In genomic region chr5:56145106-56145505, GRCh38 we compare ENCODE assay signal across 25 cellular contexts.
DNase-seq lines count a peak whose midpoint lies in the region; ATAC-seq and TF ChIP-seq lines count a peak whose summit lies in the region.
"Had no signal": no experiment of that assay in that cellular context is flagged by ENCODE, and none has a peak within 500 bp of the region (broad histone marks: within the 10 kb centered on the region; RNA-seq: fewer than 3 reads in every experiment).

No MANE protein-coding gene starts in this region.

- H3K27me3 ChIP-seq in CD4-positive, alpha-beta memory T cell (ENCODE audit: insufficient read depth, low read length): no peaks in the 10 kb centered on the region
- H3K27me3 ChIP-seq in GM23338 (ENCODE audit: insufficient read depth): no peaks in the 10 kb centered on the region
- H3K27me3 ChIP-seq: esophagus squamous epithelium had no signal

- POLR2A ChIA-PET in CD4-positive, alpha-beta memory T cell (lab: Charles Lee; ENCODE audit: partially characterized antibody): interaction anchor here (0.8 to 1.8 kb wide), 4 partner anchors 28 to 150 kb away, joined by 3 to 7 read pairs (median 6); partner anchors contain the start of gene IL6ST
- POLR2A ChIA-PET in T-cell (lab: Charles Lee): interaction anchor here (0.5 to 0.7 kb wide), 3 partner anchors 24 to 767 kb away, joined by 4 to 7 read pairs (median 4); no protein-coding TSS in a partner anchor

- H3K4me1 Mint-ChIP-seq in CD4-positive, alpha-beta memory T cell: peaks cover 47 to 66% (median 52%) of the 10 kb centered on the region in 4 donors
- H3K4me1 Mint-ChIP-seq in GM23338: no peaks in the 10 kb centered on the region
- H3K4me1 Mint-ChIP-seq in T-cell: peaks cover 71 to 73% (median 72%) of the 10 kb centered on the region in 3 donors

- H3K4me2 ChIP-seq in GM23338: no peak overlapping the region

- no peaks in the 10 kb centered on the region for H3K27me3 Mint-ChIP-seq in CD4-positive, alpha-beta memory T cell
- H3K27me3 Mint-ChIP-seq in GM23338 (ENCODE audit: insufficient read depth, low read depth, poor library complexity) (no peaks in the 10 kb centered on the region), T-cell (no peaks in the 10 kb centered on the region)
- H3K27me3 Mint-ChIP-seq: activated CD4-positive, alpha-beta T cell treated with anti-CD3 and anti-CD28 coated beads, Interleukin-2, amount 10 ng/mL, durations not matched to agents 7 days and 5 days had no signal

- no peaks in the 10 kb centered on the region for H3K9me2 ChIP-seq in GM23338 (ENCODE audit: insufficient read depth)

- ATAC-seq in GM23338 (no peak), T-cell (replicated peaks in 1 of 4) (no peak), GM18505 (IDR thresholded peaks at IDR 0.05; ENCODE audit: unreplicated experiment) (no peak)
- ATAC-seq: left cardiac atrium; stimulated activated naive B cell treated with anti-CD40 and anti-IgM and Interleukin-4, amounts not matched to agents 10 μg/mL and 1 μg/mL and 100 μg/mL, for 72 hours had no signal

- peaks cover 71% of the 10 kb centered on the region for H3K4me1 ChIP-seq in CD4-positive, alpha-beta memory T cell (ENCODE audit: insufficient read depth, low read length)
- H3K4me1 ChIP-seq in GM23338 (ENCODE audit: insufficient read depth): no peaks in the 10 kb centered on the region
- H3K4me1 ChIP-seq: esophagus squamous epithelium, tibial artery had no signal

- no peaks in the 10 kb centered on the region for H3K9me3 ChIP-seq in CD4-positive, alpha-beta memory T cell (ENCODE audit: control insufficient read depth in 1 of 2, low read length in 2 of 2)
- H3K9me3 ChIP-seq: esophagus squamous epithelium, tibial artery had no signal

- H3K36me3 ChIP-seq in CD4-positive, alpha-beta memory T cell (ENCODE audit: insufficient read depth, low read length): no peaks in the 10 kb centered on the region
- no peaks in the 10 kb centered on the region for H3K36me3 ChIP-seq in GM23338 (ENCODE audit: insufficient read depth)
- H3K36me3 ChIP-seq: esophagus squamous epithelium, tibial artery had no signal

- H3F3A ChIP-seq in GM23338 (replicated peaks; ENCODE audit: low read depth): no peaks in the 10 kb centered on the region

- H3K4me3 Mint-ChIP-seq in CD4-positive, alpha-beta memory T cell: no peak overlapping the region
- no peak overlapping the region for H3K4me3 Mint-ChIP-seq in GM23338
- peak overlapping the region in 1 of 3 donors; percentile 3 for H3K4me3 Mint-ChIP-seq in T-cell
- H3K4me3 Mint-ChIP-seq: activated CD4-positive, alpha-beta T cell treated with anti-CD3 and anti-CD28 coated beads, Interleukin-2, amount 10 ng/mL, durations not matched to agents 7 days and 5 days; H9; nephron progenitor cell; stimulated activated naive B cell treated with anti-CD40 and anti-IgM and Interleukin-4, amounts not matched to agents 10 μg/mL and 1 μg/mL and 100 μg/mL, for 72 hours had no signal

- intact Hi-C loops in CD4-positive, alpha-beta memory T cell (cut with micrococcal nuclease): loop anchor here (5.0 kb wide), 2 partner anchors 43 to 153 kb away; partner anchors contain the start of gene IL6ST

- no peaks in the 10 kb centered on the region for H3K36me3 Mint-ChIP-seq in CD4-positive, alpha-beta memory T cell
- no peaks in the 10 kb centered on the region for H3K36me3 Mint-ChIP-seq in GM23338 (ENCODE audit: low read depth)
- H3K36me3 Mint-ChIP-seq in T-cell: peaks cover 5% of the 10 kb centered on the region
- H3K36me3 Mint-ChIP-seq: stimulated activated naive B cell treated with anti-CD40 and anti-IgM and Interleukin-4, amounts not matched to agents 10 μg/mL and 1 μg/mL and 100 μg/mL, for 72 hours had no signal

- no peak overlapping the region for H3K4me3 ChIP-seq in CD4-positive, alpha-beta memory T cell (ENCODE audit: low read length in 2 of 2)
- H3K4me3 ChIP-seq in GM23338: no peak overlapping the region
- H3K4me3 ChIP-seq: esophagus squamous epithelium, tibial artery had no signal

- DNase-seq in CD4-positive, alpha-beta memory T cell: no peak
- DNase-seq in GM23338 (ENCODE audit: low spot score) (no peak), T-cell (no peak), mucosa of gallbladder (ENCODE audit: low spot score) (peak; percentile 28), NCI-H510A treated with DMSO at 0.1 percent for 48 hours (lab: John Stamatoyannopoulos, UW) (no peak), HCEC 1CT (no peak)
- DNase-seq: activated CD4-positive, alpha-beta T cell treated with anti-CD3 and anti-CD28 coated beads, Interleukin-2, amount 10 ng/mL, durations not matched to agents 7 days and 5 days; activated CD8-positive, alpha-beta memory T cell treated with anti-CD3 and anti-CD28 coated beads, Interleukin-2, amount 50 U/mL, for 48 hours; activated effector memory CD4-positive, alpha-beta T cell treated with anti-CD3 and anti-CD28 coated beads, Interleukin-2, amount 50 U/mL, for 16 hours; amniotic stem cell; caudate nucleus; DMS79 treated with DMSO at 0.1 percent for 48 hours; esophagus squamous epithelium; H9; left cardiac atrium; NCI-H1417 treated with DMSO at 0.1 percent for 48 hours; NCI-H526; nephron progenitor cell; posterior cingulate gyrus; SHP77 treated with DMSO at 0.1 percent for 48 hours; stimulated activated CD4-positive, alpha-beta T cell treated with anti-CD3 and anti-CD28 coated beads, Interleukin-1b, Interleukin-23, amount 100 ng/mL, for 48 hours; stimulated activated naive B cell treated with anti-CD40 and anti-IgM and Interleukin-4, amounts not matched to agents 10 μg/mL and 1 μg/mL and 100 μg/mL, for 72 hours; T-helper 1 cell; tibial artery had no signal

- H3K9me3 Mint-ChIP-seq in CD4-positive, alpha-beta memory T cell: no peaks in the 10 kb centered on the region
- H3K9me3 Mint-ChIP-seq in GM23338 (no peaks in the 10 kb centered on the region; the same call in 2 of the 3 replicates), T-cell (no peaks in the 10 kb centered on the region)
- H3K9me3 Mint-ChIP-seq: H9; nephron progenitor cell; stimulated activated naive B cell treated with anti-CD40 and anti-IgM and Interleukin-4, amounts not matched to agents 10 μg/mL and 1 μg/mL and 100 μg/mL, for 72 hours had no signal

- CTCF ChIA-PET in CD4-positive, alpha-beta memory T cell (lab: Charles Lee; ENCODE audit: partially characterized antibody): interaction anchor here (0.8 to 1.7 kb wide), 6 partner anchors 10 to 123 kb away, joined by 3 to 6 read pairs (median 4); no protein-coding TSS in a partner anchor
- CTCF ChIA-PET in T-cell (lab: Charles Lee): interaction anchor here (0.6 to 1.1 kb wide), 3 partner anchors 19 to 167 kb away, joined by 3 to 4 read pairs (median 3); no protein-coding TSS in a partner anchor

- H3K79me2 ChIP-seq in GM23338 (replicated peaks; ENCODE audit: insufficient read depth): no peaks in the 10 kb centered on the region

- peak overlapping the region in 5 of 7 donors; percentile 8 to 53 (median 36) for H3K27ac Mint-ChIP-seq in CD4-positive, alpha-beta memory T cell
- H3K27ac Mint-ChIP-seq in GM23338 (no peak overlapping the region), T-cell (peak overlapping the region; percentile 59 to 80)
- H3K27ac Mint-ChIP-seq: activated CD4-positive, alpha-beta T cell treated with anti-CD3 and anti-CD28 coated beads, Interleukin-2, amount 10 ng/mL, durations not matched to agents 7 days and 5 days; H9; nephron progenitor cell; stimulated activated naive B cell treated with anti-CD40 and anti-IgM and Interleukin-4, amounts not matched to agents 10 μg/mL and 1 μg/mL and 100 μg/mL, for 72 hours had no signal

- TF ChIP-seq POLR2A in GM18505 (IDR thresholded peaks at IDR 0.05; ENCODE audit: borderline replicate concordance, extremely low read depth, insufficient read depth, insufficient read length): no peak

- H4K20me1 ChIP-seq in GM23338 (replicated peaks; ENCODE audit: insufficient read depth): no peaks in the 10 kb centered on the region

- peak overlapping the region; percentile 20; the same call in 1 of the 2 replicates for H2AFZ ChIP-seq in GM23338

- TF ChIP-seq CTCF in GM23338 (conservative IDR thresholded peaks at IDR 0.05; ENCODE audit: low read depth in 2 of 2): no peak

- H3K27ac ChIP-seq in CD4-positive, alpha-beta memory T cell (ENCODE audit: low read depth, low read length): no peak overlapping the region
- H3K27ac ChIP-seq in GM23338 (ENCODE audit: low read depth): no peak overlapping the region
- H3K27ac ChIP-seq: esophagus squamous epithelium, tibial artery had no signal

TF ChIP-seq in GM23338, 12 proteins besides CTCF, POLR2A, EP300 and RAD21:
- no peak for TF ChIP-seq EZH2phosphoT487 (IDR thresholded peaks at IDR 0.05; ENCODE audit: unreplicated experiment)
- no peak for TF ChIP-seq NANOG (IDR thresholded peaks at IDR 0.05; ENCODE audit: borderline replicate concordance)
- no peak for TF ChIP-seq CREB1 (CRISPR knock-in tag; IDR thresholded peaks at IDR 0.05; ENCODE audit: low read depth)
- no peak for TF ChIP-seq POLR2AphosphoS5 (IDR thresholded peaks at IDR 0.05; ENCODE audit: low read depth)
- no peak for TF ChIP-seq STAT1 (IDR thresholded peaks at IDR 0.05; ENCODE audit: unreplicated experiment)
- TF ChIP-seq ETS1 (IDR thresholded peaks at IDR 0.05): no peak
